Comparison of ENCODE assay signal across 28 cellular contexts in the genomic region with DNA sequence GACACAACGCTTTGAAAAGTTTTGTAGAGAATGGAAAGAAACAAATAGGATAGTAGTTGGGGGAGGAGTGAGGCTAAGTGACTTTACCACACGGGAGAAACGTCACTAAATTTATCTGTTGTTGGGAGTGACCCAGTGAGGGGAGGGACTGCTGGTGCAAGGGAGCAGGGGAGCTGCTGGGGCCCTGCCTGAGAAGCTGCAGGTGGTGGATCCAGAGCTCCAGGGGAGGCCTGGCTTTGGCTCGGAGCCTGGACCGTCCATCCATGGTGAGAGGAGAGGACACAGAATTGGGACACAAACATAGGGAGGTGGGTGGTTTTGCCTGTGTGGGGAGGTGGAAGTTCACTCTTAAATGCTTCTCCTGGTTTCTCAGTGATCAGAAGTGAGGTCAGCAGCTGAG.
"Had no signal": no experiment of that assay in that cellular context is flagged by ENCODE, and none has a peak within 500 bp of the region (broad histone marks: within the 10 kb centered on the region; RNA-seq: fewer than 3 reads in every experiment).

No MANE protein-coding gene starts in this region.

- H3K27ac Mint-ChIP-seq: activated CD4-positive, alpha-beta memory T cell treated with anti-CD3 and anti-CD28 coated beads, Interleukin-2, amount 10 ng/mL, durations not matched to agents 7 days and 5 days; activated CD4-positive, alpha-beta T cell treated with anti-CD3 and anti-CD28 coated beads for 36 hours; activated naive CD8-positive, alpha-beta T cell; activated T-cell treated with anti-CD3 and anti-CD28 coated beads, Interleukin-2, amount 50 U/mL, for 24 hours; activated T-helper 1 cell treated with anti-CD3 and anti-CD28 coated beads, Interleukin-12 subunit alpha, Interleukin-12 subunit beta, Interleukin-2, Interleukin-4 antibody, amounts not matched to agents 30 ng/mL and 10 ng/mL and 1 ng/mL, durations not matched to agents 14 hours and 24 hours and 36 hours; brain; T-cell had no signal

- DNase-seq: activated CD4-positive, alpha-beta memory T cell treated with anti-CD3 and anti-CD28 coated beads, Interleukin-2, amount 10 ng/mL, durations not matched to agents 7 days and 5 days; activated CD4-positive, alpha-beta T cell treated with anti-CD3 and anti-CD28 coated beads for 36 hours; activated CD4-positive, alpha-beta T cell treated with anti-CD3 and anti-CD28 coated beads, Interleukin-2, amount 50 U/mL, for 1 hour; activated effector memory CD4-positive, alpha-beta T cell treated with Interleukin-2 at 50 U/mL for 16 hours; activated naive CD4-positive, alpha-beta T cell; activated T-cell treated with anti-CD3 and anti-CD28 coated beads, Interleukin-2, amount 50 U/mL, for 24 hours; amygdala; MG63; MV-4-11; NCI-H1092 treated with DMSO at 0.1 percent for 48 hours; NCI-H1417 treated with DMSO at 0.1 percent for 48 hours; NCI-H1694; NCI-H2029; NCI-H2107; NCI-H2171 treated with DMSO at 0.1 percent for 48 hours; NCI-H226; NCI-H526 treated with DMSO at 0.1 percent for 48 hours; NCI-H82; RPMI8226; T-cell had no signal

- H3K4me1 Mint-ChIP-seq: brain; central memory CD8-positive, alpha-beta T cell; T-cell had no signal

- H3K4me3 ChIP-seq: MG63, SK-N-MC had no signal

- ATAC-seq: activated CD4-positive, alpha-beta T cell treated with anti-CD3 and anti-CD28 coated beads for 36 hours; Panc1; Right ventricle myocardium inferior; T-cell had no signal

- H3K4me3 Mint-ChIP-seq: activated CD4-positive, alpha-beta memory T cell treated with anti-CD3 and anti-CD28 coated beads, Interleukin-2, amount 10 ng/mL, durations not matched to agents 7 days and 5 days; activated CD4-positive, alpha-beta T cell treated with anti-CD3 and anti-CD28 coated beads for 36 hours; activated naive CD8-positive, alpha-beta T cell; activated T-cell treated with anti-CD3 and anti-CD28 coated beads, Interleukin-2, amount 50 U/mL, for 24 hours; activated T-helper 1 cell treated with anti-CD3 and anti-CD28 coated beads, Interleukin-12 subunit alpha, Interleukin-12 subunit beta, Interleukin-2, Interleukin-4 antibody, amounts not matched to agents 30 ng/mL and 10 ng/mL and 1 ng/mL, durations not matched to agents 14 hours and 24 hours and 36 hours; brain; central memory CD8-positive, alpha-beta T cell; T-cell had no signal

- H3K27me3 ChIP-seq: MG63 had no signal

- H3K27me3 Mint-ChIP-seq: activated T-cell treated with anti-CD3 and anti-CD28 coated beads, Interleukin-2, amount 50 U/mL, for 24 hours had no signal

- H3K36me3 Mint-ChIP-seq: activated naive CD8-positive, alpha-beta T cell; brain; T-cell had no signal

- H3K27ac ChIP-seq: SK-N-MC, VCaP had no signal

- H3K9me3 Mint-ChIP-seq: activated CD4-positive, alpha-beta memory T cell treated with anti-CD3 and anti-CD28 coated beads, Interleukin-2, amount 10 ng/mL, durations not matched to agents 7 days and 5 days; activated T-cell treated with anti-CD3 and anti-CD28 coated beads, Interleukin-2, amount 50 U/mL, for 24 hours; activated T-helper 1 cell treated with anti-CD3 and anti-CD28 coated beads, Interleukin-12 subunit alpha, Interleukin-12 subunit beta, Interleukin-2, Interleukin-4 antibody, amounts not matched to agents 30 ng/mL and 10 ng/mL and 1 ng/mL, durations not matched to agents 14 hours and 24 hours and 36 hours; central memory CD8-positive, alpha-beta T cell had no signal

- H3K36me3 ChIP-seq: MG63 had no signal
